1 cellular context compared by ENCODE assay signal in genomic region chr5:140142802-140143201, GRCh38.
TF ChIP-seq lines count a peak whose summit lies in the region.

No MANE protein-coding gene starts in this region.

TF ChIP-seq in liver, 16 proteins besides CTCF, POLR2A, EP300 and RAD21:
- TF ChIP-seq FOXA1 (IDR thresholded peaks at IDR 0.05) (no peak), JUND (IDR thresholded peaks at IDR 0.05) (peak in 1 of 2 donors; percentile 25), GABPA (IDR thresholded peaks at IDR 0.05 in 1 of 2, conservative IDR thresholded peaks at IDR 0.05 in 1 of 2) (no peak), NR2F2 (IDR thresholded peaks at IDR 0.05) (no peak), EGR1 (IDR thresholded peaks at IDR 0.05; ENCODE audit: low read depth in 2 of 2) (no peak), YY1 (IDR thresholded peaks at IDR 0.05) (no peak), SP1 (IDR thresholded peaks at IDR 0.05) (no peak), HNF4A (conservative IDR thresholded peaks at IDR 0.05) (peak; percentile 74 to 82), TAF1 (conservative IDR thresholded peaks at IDR 0.05) (no peak), RXRA (IDR thresholded peaks at IDR 0.05) (peak in 1 of 2 donors; percentile 56), FOXA2 (IDR thresholded peaks at IDR 0.05) (no peak), ATF3 (IDR thresholded peaks at IDR 0.05) (no peak), REST (IDR thresholded peaks at IDR 0.05) (no peak), HNF4G (IDR thresholded peaks at IDR 0.05) (no peak)
- TF ChIP-seq, protein P1, sequence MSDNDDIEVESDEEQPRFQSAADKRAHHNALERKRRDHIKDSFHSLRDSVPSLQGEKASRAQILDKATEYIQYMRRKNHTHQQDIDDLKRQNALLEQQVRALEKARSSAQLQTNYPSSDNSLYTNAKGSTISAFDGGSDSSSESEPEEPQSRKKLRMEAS (IDR thresholded peaks at IDR 0.05), result no peak
- TF ChIP-seq, protein P2, sequence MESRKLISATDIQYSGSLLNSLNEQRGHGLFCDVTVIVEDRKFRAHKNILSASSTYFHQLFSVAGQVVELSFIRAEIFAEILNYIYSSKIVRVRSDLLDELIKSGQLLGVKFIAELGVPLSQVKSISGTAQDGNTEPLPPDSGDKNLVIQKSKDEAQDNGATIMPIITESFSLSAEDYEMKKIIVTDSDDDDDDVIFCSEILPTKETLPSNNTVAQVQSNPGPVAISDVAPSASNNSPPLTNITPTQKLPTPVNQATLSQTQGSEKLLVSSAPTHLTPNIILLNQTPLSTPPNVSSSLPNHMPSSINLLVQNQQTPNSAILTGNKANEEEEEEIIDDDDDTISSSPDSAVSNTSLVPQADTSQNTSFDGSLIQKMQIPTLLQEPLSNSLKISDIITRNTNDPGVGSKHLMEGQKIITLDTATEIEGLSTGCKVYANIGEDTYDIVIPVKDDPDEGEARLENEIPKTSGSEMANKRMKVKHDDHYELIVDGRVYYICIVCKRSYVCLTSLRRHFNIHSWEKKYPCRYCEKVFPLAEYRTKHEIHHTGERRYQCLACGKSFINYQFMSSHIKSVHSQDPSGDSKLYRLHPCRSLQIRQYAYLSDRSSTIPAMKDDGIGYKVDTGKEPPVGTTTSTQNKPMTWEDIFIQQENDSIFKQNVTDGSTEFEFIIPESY (IDR thresholded peaks at IDR 0.05), result no peak
TF ChIP-seq in liver: peak in this region for 3.
